In genomic region chr7:28155019-28155660, GRCh38 we compare ENCODE assay signal across 8 cellular contexts. TPM values are rescaled to one million over a fixed set of nuclear protein-coding genes. Genes with fewer than 3 reads are reported as not detected.
A peak's percentile ranks its signal among the peaks of the same experiment; 100 is the strongest.
DNase-seq lines count a peak whose midpoint lies in the region; ATAC-seq and TF ChIP-seq lines count a peak whose summit lies in the region.

No MANE protein-coding gene starts in this region.

- no peak overlapping the region for H2AFZ ChIP-seq in PC-3 (ENCODE audit: low read length)

- ATAC-seq in HG02852 (IDR thresholded peaks at IDR 0.05; ENCODE audit: unreplicated experiment) (peak; percentile 85), PC-3 (peak; percentile 78)

- H3K36me3 ChIP-seq in PC-3 (ENCODE audit: low read depth, low read length) (no peaks in the 10 kb centered on the region), skeletal muscle satellite cell (ENCODE audit: insufficient read depth, low read length) (no peaks in the 10 kb centered on the region)

- TF ChIP-seq CTCF in PC-3 (conservative IDR thresholded peaks at IDR 0.05; ENCODE audit: low read depth, low read length): no peak

- no peaks in the 10 kb centered on the region for H4K20me1 ChIP-seq in PC-3 (ENCODE audit: low read length)

- H3K27me3 Mint-ChIP-seq in activated CD4-positive, alpha-beta T cell treated with anti-CD3 and anti-CD28 coated beads, Interleukin-2, amount 10 ng/mL, durations not matched to agents 24 days and 14 days: peaks cover 11% of the 10 kb centered on the region

- H3K27ac Mint-ChIP-seq in activated CD4-positive, alpha-beta T cell treated with anti-CD3 and anti-CD28 coated beads, Interleukin-2, amount 10 ng/mL, durations not matched to agents 24 days and 14 days: peak overlapping the region; percentile 83

- POLR2A ChIA-PET in PC-3 (lab: Charles Lee; ENCODE audit: unreplicated experiment): no interaction called here

- no peak overlapping the region for H3K4me3 ChIP-seq in PC-3 (ENCODE audit: low read length)
- peak overlapping the region; percentile 36 for H3K4me3 ChIP-seq in skeletal muscle satellite cell (ENCODE audit: low read length)

- CTCF ChIA-PET in PC-3 (lab: Charles Lee): interaction anchor here (0.5 kb wide), 1 partner anchor 531 kb away, joined by 9 read pairs; no protein-coding TSS in a partner anchor

- BruUV-seq in PC-3 (replicated peaks; lab: Mats Ljungman, UMichigan): no TSS peak

- H3K9me2 ChIP-seq in PC-3 (replicated peaks; ENCODE audit: low read length): no peaks in the 10 kb centered on the region

- 0 out of 2 replicates have a peak, but pooled peaks cover 4% of the 10 kb centered on the region for H3K79me2 ChIP-seq in PC-3 (ENCODE audit: low read length)

- H3K9ac ChIP-seq in PC-3 (ENCODE audit: low read length) (no peak overlapping the region), skeletal muscle satellite cell (ENCODE audit: low read depth, low read length) (peak overlapping the region; percentile 11)

- H3K4me1 ChIP-seq in PC-3 (ENCODE audit: insufficient read depth, low read length) (peaks cover 34% of the 10 kb centered on the region), skeletal muscle satellite cell (ENCODE audit: control insufficient read depth, insufficient read depth, low read length) (peaks cover 49% of the 10 kb centered on the region)

- peak overlapping the region; percentile 34 for H3K4me3 Mint-ChIP-seq in activated CD4-positive, alpha-beta T cell treated with anti-CD3 and anti-CD28 coated beads, Interleukin-2, amount 10 ng/mL, durations not matched to agents 24 days and 14 days

- peak overlapping the region; percentile 25; the same call in 1 of the 2 replicates for H3K27ac ChIP-seq in PC-3 (ENCODE audit: low read length)

- H3K9me3 ChIP-seq in PC-3 (ENCODE audit: low read length) (no peaks in the 10 kb centered on the region), skeletal muscle satellite cell (replicated peaks; ENCODE audit: low read length) (no peaks in the 10 kb centered on the region)

- H3K4me1 Mint-ChIP-seq in activated CD4-positive, alpha-beta T cell treated with anti-CD3 and anti-CD28 coated beads, Interleukin-2, amount 10 ng/mL, durations not matched to agents 24 days and 14 days: peaks cover 37% of the 10 kb centered on the region

- H3K4me2 ChIP-seq in PC-3 (ENCODE audit: low read length) (peak overlapping the region; percentile 37; the same call in 1 of the 2 replicates), skeletal muscle satellite cell (ENCODE audit: low read length) (peak overlapping the region; percentile 66)

- H3K9me3 Mint-ChIP-seq in activated CD4-positive, alpha-beta T cell treated with anti-CD3 and anti-CD28 coated beads, Interleukin-2, amount 10 ng/mL, durations not matched to agents 24 days and 14 days: peaks cover 4% of the 10 kb centered on the region

- H3K27me3 ChIP-seq in PC-3 (ENCODE audit: low read length): no peaks in the 10 kb centered on the region
- H3K27me3 ChIP-seq in skeletal muscle satellite cell (ENCODE audit: control insufficient read depth, insufficient read depth, low read length): no peaks in the 10 kb centered on the region

- no peaks in the 10 kb centered on the region for H3K36me3 Mint-ChIP-seq in activated CD4-positive, alpha-beta T cell treated with anti-CD3 and anti-CD28 coated beads, Interleukin-2, amount 10 ng/mL, durations not matched to agents 24 days and 14 days (ENCODE audit: low read depth)

- H3F3A ChIP-seq in PC-3 (ENCODE audit: low read length, unreplicated experiment): no peaks in the 10 kb centered on the region

- no peak for DNase-seq in activated CD4-positive, alpha-beta T cell treated with anti-CD3 and anti-CD28 coated beads, Interleukin-2, amount 10 ng/mL, durations not matched to agents 24 days and 14 days
- DNase-seq in activated CD4-positive, alpha-beta T cell treated with anti-CD3 and anti-CD28 coated beads for 1 hour: no peak
- DNase-seq in PC-3: peak; percentile 19
- no peak for DNase-seq in T1000 (lab: John Stamatoyannopoulos, UW)
- no peak for DNase-seq in NCI-H1417 treated with DMSO at 0.1 percent for 48 hours (lab: John Stamatoyannopoulos, UW)
- no peak for DNase-seq in NCI-H526 (lab: John Stamatoyannopoulos, UW)

- intact Hi-C loops in activated CD4-positive, alpha-beta T cell treated with anti-CD3 and anti-CD28 coated beads, Interleukin-2, amount 10 ng/mL, durations not matched to agents 24 days and 14 days (cut with micrococcal nuclease): loop anchor here (1.0 to 5.0 kb wide), 5 partner anchors 19 to 493 kb away; partner anchors contain the start of gene HIBADH
- intact Hi-C loops in PC-3 (cut with micrococcal nuclease): loop anchor here (5.0 kb wide), 1 partner anchor 48 kb away; no protein-coding TSS in a partner anchor

RNA-seq across cellular contexts. Expression of gene JAZF1, which starts 25.5 kb away (rescaled TPM):
- total RNA-seq in activated CD4-positive, alpha-beta T cell treated with anti-CD3 and anti-CD28 coated beads, Interleukin-2, amount 10 ng/mL, durations not matched to agents 24 days and 14 days: 4.2 and 4.4 TPM in 2 replicates
- 2.2 and 2.3 TPM in 2 replicates for total RNA-seq in PC-3 (2014; rRNA removed)
- 5.0 and 7.1 TPM in 2 replicates for total RNA-seq in skeletal muscle satellite cell (2012; rRNA removed)
